14 cellular contexts compared by ENCODE assay signal in the genomic region with DNA sequence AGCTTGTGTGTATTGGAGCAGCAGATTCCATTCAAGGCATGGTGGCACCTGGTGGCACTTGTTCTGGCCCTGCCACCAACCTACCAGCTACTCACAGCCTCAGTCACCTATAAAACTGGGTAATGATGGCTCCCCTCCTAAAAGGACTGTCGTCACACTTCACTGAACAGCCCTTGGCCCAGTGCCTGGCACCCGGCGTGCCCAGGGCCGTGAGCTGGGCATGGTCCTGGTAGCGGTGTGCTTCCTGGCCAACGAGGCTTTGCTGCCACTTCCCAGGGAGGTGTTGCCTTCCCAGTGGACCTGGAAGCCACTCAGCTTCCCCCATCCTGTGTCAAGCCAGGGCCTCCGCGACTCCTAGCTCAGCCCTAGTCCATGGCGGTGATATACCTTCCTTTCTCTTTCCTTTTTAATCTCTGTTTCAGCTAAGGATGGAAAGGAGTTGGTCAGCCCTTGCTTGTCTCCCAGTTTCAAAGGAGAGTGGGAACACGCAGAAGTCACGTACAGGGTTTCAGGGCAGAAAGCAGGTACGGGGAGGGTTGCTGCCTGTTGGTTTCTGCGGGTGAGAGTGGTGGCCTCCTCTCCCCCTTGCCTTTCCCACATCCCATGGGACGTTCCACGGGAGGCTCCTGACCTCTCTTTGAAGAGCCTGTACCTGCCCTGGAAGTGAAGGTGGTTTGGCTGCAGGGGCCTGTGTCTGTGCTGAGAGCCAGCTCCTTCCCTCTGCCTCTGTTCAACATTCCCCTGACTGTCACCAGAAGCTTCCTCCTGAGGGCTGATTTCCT. TPM values are rescaled to one million over a fixed set of nuclear protein-coding genes. Genes with fewer than 3 reads are reported as not detected.
A peak's percentile ranks its signal among the peaks of the same experiment; 100 is the strongest.
DNase-seq lines count a peak whose midpoint lies in the region; FAIRE-seq and TF ChIP-seq lines count a peak whose summit lies in the region.
"Had no signal": no experiment of that assay in that cellular context is flagged by ENCODE, and none has a peak within 500 bp of the region (broad histone marks: within the 10 kb centered on the region; RNA-seq: fewer than 3 reads in every experiment).

No MANE protein-coding gene starts in this region.

- H3K4me3 ChIP-seq in foreskin fibroblast (ENCODE audit: low read depth in 1 of 2, low read length in 2 of 2), result no peak overlapping the region
- H3K4me3 ChIP-seq: SK-N-MC had no signal

- H3K27me3 Mint-ChIP-seq in chondrocyte (ENCODE audit: low read depth), result no peaks in the 10 kb centered on the region
- H3K27me3 Mint-ChIP-seq: CD4-positive, CD25-positive, alpha-beta regulatory T cell had no signal

- TF ChIP-seq CTCF in chondrocyte (IDR thresholded peaks at IDR 0.05) (no peak), foreskin fibroblast (IDR thresholded peaks at IDR 0.05; ENCODE audit: low read depth, low read length) (no peak)

- no peak for FAIRE-seq in GM12892 (lab: Jason Lieb, UNC)

- H3K4me1 Mint-ChIP-seq in chondrocyte (ENCODE audit: low read depth), result peaks cover 41% of the 10 kb centered on the region

- H3K27ac Mint-ChIP-seq in chondrocyte (ENCODE audit: unreplicated experiment), result peak overlapping the region; percentile 22

- H3K36me3 Mint-ChIP-seq in chondrocyte (ENCODE audit: low read depth), result peaks cover 12% of the 10 kb centered on the region

- no peak overlapping the region for H3K4me3 Mint-ChIP-seq in chondrocyte (ENCODE audit: unreplicated experiment)
- H3K4me3 Mint-ChIP-seq: CD4-positive, CD25-positive, alpha-beta regulatory T cell had no signal

- no peak for TF ChIP-seq POLR2A in GM12892 (IDR thresholded peaks at IDR 0.05; ENCODE audit: low read depth, low read length)

- DNase-seq in D341Med (ENCODE audit: low spot score), result peak; percentile 29
- peak; percentile 61 for DNase-seq in NCI-H2029 (lab: John Stamatoyannopoulos, UW)
- DNase-seq in chondrocyte (ENCODE audit: low spot score), result no peak
- peak; percentile 84 for DNase-seq in mesenteric fat pad (ENCODE audit: low spot score)
- DNase-seq in foreskin fibroblast, result no peak
- DNase-seq in activated naive CD4-positive, alpha-beta T cell treated with Interleukin-2 at 50 U/mL for 16 hours, result no peak
- DNase-seq in GM12892 (ENCODE audit: insufficient read length), result no peak
- no peak for DNase-seq in T-helper 2 cell
- DNase-seq: activated CD4-positive, CD25-positive, alpha-beta regulatory T cell; GOT3; NCI-H226; stimulated activated CD4-positive, alpha-beta T cell treated with anti-CD3 and anti-CD28 coated beads, Interleukin-4, amount 100 ng/mL, for 4 hours had no signal

- no peaks in the 10 kb centered on the region for H3K9me3 Mint-ChIP-seq in chondrocyte (ENCODE audit: low read depth)
- H3K9me3 Mint-ChIP-seq: CD4-positive, CD25-positive, alpha-beta regulatory T cell had no signal

RNA-seq across cellular contexts. Expression of gene ENTPD6, which starts 25.5 kb away (rescaled TPM):
- total RNA-seq in chondrocyte (42.2 to 53.5 TPM (median 50.3 TPM) in 3 replicates), mesenteric fat pad (54.3 TPM)
- polyA plus RNA-seq in GM12892 (2012; ENCODE audit: missing spikeins), result 19.6 TPM

RNA-seq across cellular contexts. Expression of gene PYGB, which starts 26.9 kb away (rescaled TPM):
- total RNA-seq in chondrocyte (130 to 171 TPM (median 170 TPM) in 3 replicates), mesenteric fat pad (121 TPM)
- polyA plus RNA-seq in GM12892 (2012; ENCODE audit: missing spikeins), result 9.1 TPM

Comparison
In these comparisons a context has a peak if more than half of its experiments do, and no peak if none do; other contexts are left out.
1. DNase-seq: peak in D341Med (single experiment), NCI-H2029 (single experiment) and mesenteric fat pad (single experiment); none in chondrocyte (single experiment), foreskin fibroblast (0 of 2), activated naive CD4-positive, alpha-beta T cell treated with Interleukin-2 at 50 U/mL for 16 hours (single experiment), GM12892 (single experiment) and T-helper 2 cell (0 of 5).